Comparison of ENCODE assay signal across 26 cellular contexts in the genomic region with DNA sequence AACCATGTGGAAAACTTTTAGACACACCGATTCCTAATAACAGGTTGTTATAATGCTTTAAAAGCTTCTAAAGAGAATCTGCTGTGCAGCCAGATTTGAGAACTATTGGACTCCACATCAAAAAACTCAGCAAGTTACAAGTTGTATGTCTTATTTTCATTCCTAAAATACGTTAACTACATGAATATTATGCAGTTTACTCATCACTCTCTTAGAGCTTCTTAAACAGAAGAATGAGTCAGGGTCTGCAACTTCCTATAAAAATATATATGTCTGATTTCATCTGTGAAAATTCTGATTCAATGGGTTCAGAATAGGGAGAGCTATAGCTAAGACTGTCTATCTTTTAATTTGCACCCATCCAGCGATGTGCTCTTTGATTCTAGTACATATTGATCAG.
"Had no signal": no experiment of that assay in that cellular context is flagged by ENCODE, and none has a peak within 500 bp of the region (broad histone marks: within the 10 kb centered on the region; RNA-seq: fewer than 3 reads in every experiment).

No MANE protein-coding gene starts in this region.

- FAIRE-seq: colon, islet of Langerhans had no signal

- ATAC-seq: esophagus mucosa; gastrocnemius medialis; left ventricle myocardium superior; natural killer cell; right cardiac atrium; stimulated activated naive CD8-positive, alpha-beta T cell treated with anti-CD3 and anti-CD28 coated beads, Interleukin-15, amount 100 ng/mL, for 72 hours; T-cell had no signal

- H3K27ac ChIP-seq: gastrocnemius medialis, parathyroid adenoma, tibial artery, WERI-Rb-1 had no signal

- H3K4me1 Mint-ChIP-seq: mesothelial cell of epicardium; natural killer cell; stimulated activated naive CD8-positive, alpha-beta T cell treated with anti-CD3 and anti-CD28 coated beads, Interleukin-15, amount 100 ng/mL, for 72 hours; T-cell had no signal

- H3K4me3 ChIP-seq: gastrocnemius medialis, tibial artery had no signal

- H3K36me3 Mint-ChIP-seq: activated naive CD8-positive, alpha-beta T cell; mesothelial cell of epicardium; natural killer cell; T-cell had no signal

- H3K9me3 Mint-ChIP-seq: mesothelial cell of epicardium had no signal

- DNase-seq: activated CD4-positive, alpha-beta T cell treated with anti-CD3 and anti-CD28 coated beads for 1 hour; activated CD4-positive, alpha-beta T cell treated with anti-CD3 and anti-CD28 coated beads, Interleukin-2, amount 50 U/mL, for 4 hours; activated CD8-positive, alpha-beta memory T cell treated with anti-CD3 and anti-CD28 coated beads for 24 hours; activated CD8-positive, alpha-beta memory T cell treated with anti-CD3 and anti-CD28 coated beads, Interleukin-2, amount 50 U/mL, for 4 hours; activated naive CD4-positive, alpha-beta T cell; activated T-cell treated with anti-CD3 and anti-CD28 coated beads, Interleukin-2, amount 50 U/mL, for 24 hours; effector memory CD4-positive, alpha-beta T cell; gastrocnemius medialis; hypothalamus; left ventricle myocardium superior; mammary epithelial cell; natural killer cell; right cardiac atrium; stimulated activated CD4-positive, alpha-beta T cell treated with anti-CD3 and anti-CD28 coated beads, Interleukin-1b, Interleukin-23, amount 100 ng/mL, for 48 hours; stimulated activated naive CD8-positive, alpha-beta T cell treated with anti-CD3 and anti-CD28 coated beads, Interleukin-15, amount 100 ng/mL, for 72 hours; T-cell; tibial artery; WERI-Rb-1 had no signal

- H3K27me3 ChIP-seq: gastrocnemius medialis, tibial artery had no signal

- H3K36me3 ChIP-seq: gastrocnemius medialis, tibial artery, WERI-Rb-1 had no signal

- H3K4me3 Mint-ChIP-seq: activated naive CD8-positive, alpha-beta T cell; activated T-cell treated with anti-CD3 and anti-CD28 coated beads, Interleukin-2, amount 50 U/mL, for 24 hours; mesothelial cell of epicardium; natural killer cell; stimulated activated naive CD8-positive, alpha-beta T cell treated with anti-CD3 and anti-CD28 coated beads, Interleukin-15, amount 100 ng/mL, for 72 hours; T-cell; T-helper 2 cell treated with Interferon-gamma antibody and Interleukin-4, amounts not matched to agents 5 μg/mL and 100 μg/mL, for 36 hours had no signal

- H3K27ac Mint-ChIP-seq: activated naive CD8-positive, alpha-beta T cell; activated T-cell treated with anti-CD3 and anti-CD28 coated beads, Interleukin-2, amount 50 U/mL, for 24 hours; activated T-helper 2 cell treated with anti-CD3 and anti-CD28 coated beads, Interferon-gamma antibody, Interleukin-2, Interleukin-4, amounts not matched to agents 10 μg/mL and 5 μg/mL and 100 μg/mL, durations not matched to agents 14 hours and 24 hours and 36 hours; mesothelial cell of epicardium; natural killer cell; stimulated activated naive CD8-positive, alpha-beta T cell treated with anti-CD3 and anti-CD28 coated beads, Interleukin-15, amount 100 ng/mL, for 72 hours; T-cell; T-helper 2 cell treated with Interferon-gamma antibody and Interleukin-4, amounts not matched to agents 5 μg/mL and 100 μg/mL, for 36 hours had no signal
